8 cellular contexts compared by ENCODE assay signal in the genomic region with DNA sequence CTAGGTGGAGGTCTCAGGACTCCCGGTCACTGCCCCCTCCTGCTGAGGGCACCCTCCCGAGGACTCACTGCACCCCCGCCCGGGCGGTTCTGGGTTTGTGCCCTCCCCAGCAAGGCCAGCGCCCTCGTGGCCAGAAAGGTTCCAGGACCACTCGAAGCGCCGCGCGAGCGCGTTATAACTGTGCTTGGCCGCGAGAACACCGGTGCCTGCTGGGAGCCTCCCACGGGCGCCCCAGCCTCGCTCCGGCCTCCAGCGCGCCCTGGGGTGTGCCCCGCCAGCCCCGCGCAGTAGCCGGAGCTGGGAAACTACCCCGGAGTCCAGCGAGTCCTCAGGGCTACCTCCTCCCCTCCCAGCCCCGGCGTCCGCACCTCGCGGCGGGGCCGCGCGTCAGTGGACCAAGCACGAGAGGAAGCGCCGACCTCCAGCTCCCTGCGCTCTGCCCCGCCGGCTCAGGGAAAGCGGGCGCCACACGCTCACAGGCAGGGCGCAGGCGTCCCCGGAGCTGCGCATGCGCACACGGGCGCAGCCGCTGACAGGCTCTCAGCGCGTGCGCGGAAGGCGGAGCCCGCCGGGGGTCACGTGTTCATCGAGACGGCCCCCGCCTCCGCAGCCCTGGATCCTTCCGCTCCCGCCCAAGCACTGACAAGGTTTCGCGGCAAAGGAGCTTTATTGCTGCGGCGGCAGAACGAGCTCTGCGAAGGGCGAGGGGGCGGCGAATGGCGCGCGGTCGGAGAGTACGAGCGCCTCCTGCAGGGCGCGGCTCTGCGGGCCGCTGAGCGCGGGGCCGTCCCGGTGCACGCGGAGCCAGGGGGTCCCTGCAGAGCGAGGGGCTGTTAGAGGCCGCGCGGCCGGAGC. TPM values are rescaled to one million over a fixed set of nuclear protein-coding genes. Genes with fewer than 3 reads are reported as not detected.
DNase-seq lines count a peak whose midpoint lies in the region; ATAC-seq and TF ChIP-seq lines count a peak whose summit lies in the region.

A gene with protein sequence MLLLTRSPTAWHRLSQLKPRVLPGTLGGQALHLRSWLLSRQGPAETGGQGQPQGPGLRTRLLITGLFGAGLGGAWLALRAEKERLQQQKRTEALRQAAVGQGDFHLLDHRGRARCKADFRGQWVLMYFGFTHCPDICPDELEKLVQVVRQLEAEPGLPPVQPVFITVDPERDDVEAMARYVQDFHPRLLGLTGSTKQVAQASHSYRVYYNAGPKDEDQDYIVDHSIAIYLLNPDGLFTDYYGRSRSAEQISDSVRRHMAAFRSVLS (minus strand): TSS at position 495 of the 855 bp plus-strand sequence. CDS start 1,187 bp downstream, outside the sequence.

- H3K27me3 ChIP-seq in GM23338 (ENCODE audit: insufficient read depth) (peaks cover 38% of the 10 kb centered on the region), neural progenitor cell (peaks cover 42% of the 10 kb centered on the region), stomach smooth muscle (ENCODE audit: control insufficient read depth in 1 of 2, insufficient read depth in 2 of 2, low read length in 2 of 2) (peaks cover 3 to 15% of the 10 kb centered on the region in 2 donors)

- H3K79me2 ChIP-seq in GM23338 (replicated peaks; ENCODE audit: insufficient read depth) (no peaks in the 10 kb centered on the region), neural progenitor cell (ENCODE audit: low read depth) (peaks cover 9% of the 10 kb centered on the region)

- H3K27ac ChIP-seq in GM23338 (ENCODE audit: low read depth) (no peak within 1 kb of the TSS), neural progenitor cell (peak within 1 kb of the TSS; percentile 78), stomach smooth muscle (ENCODE audit: low read length) (peak within 1 kb of the TSS; percentile 74)

- H3K27me3 Mint-ChIP-seq in GM23338 (ENCODE audit: insufficient read depth, low read depth, poor library complexity) (peaks cover 40% of the 10 kb centered on the region), neural progenitor cell (ENCODE audit: insufficient read depth, low read depth) (peaks cover 34% of the 10 kb centered on the region)

- H2AFZ ChIP-seq in GM23338, result peak within 1 kb of the TSS; percentile 14; the same call in 1 of the 2 replicates
- H2AFZ ChIP-seq in neural progenitor cell (replicated peaks), result peak within 1 kb of the TSS; percentile 93

- peak within 1 kb of the TSS; percentile 78 for H3K27ac Mint-ChIP-seq in GM23338
- H3K27ac Mint-ChIP-seq in neural progenitor cell, result peak within 1 kb of the TSS; percentile 74

- peak; percentile 77 for TF ChIP-seq POLR2A in Raji (IDR thresholded peaks at IDR 0.05; ENCODE audit: insufficient read depth, low read depth, low read length)

- TF ChIP-seq CTCF in GM23338 (conservative IDR thresholded peaks at IDR 0.05; ENCODE audit: low read depth in 2 of 2) (peak; percentile 38 to 52), fibroblast of villous mesenchyme (IDR thresholded peaks at IDR 0.05; ENCODE audit: insufficient read depth, low read depth, low read length) (peak; percentile 54), neural progenitor cell (IDR thresholded peaks at IDR 0.05) (peak; percentile 67)

- H3K4me3 Mint-ChIP-seq in GM23338 (peak within 1 kb of the TSS; percentile 89), neural progenitor cell (peak within 1 kb of the TSS; percentile 89)

- peak within 1 kb of the TSS; percentile 94 for H3K4me2 ChIP-seq in GM23338
- peak within 1 kb of the TSS; percentile 99 for H3K4me2 ChIP-seq in neural progenitor cell

- H3K4me3 ChIP-seq in GM23338, result peak within 1 kb of the TSS; percentile 84
- H3K4me3 ChIP-seq in fibroblast of villous mesenchyme (ENCODE audit: low read depth, low read length), result peak within 1 kb of the TSS; percentile 71
- H3K4me3 ChIP-seq in neural progenitor cell, result peak within 1 kb of the TSS; percentile 92
- H3K4me3 ChIP-seq in stomach smooth muscle (ENCODE audit: low read length in 2 of 2), result peak within 1 kb of the TSS; percentile 72 to 80

- H3K36me3 Mint-ChIP-seq in GM23338 (ENCODE audit: low read depth) (peaks cover 9% of the 10 kb centered on the region), neural progenitor cell (peaks cover 5% of the 10 kb centered on the region)

- H3K4me1 Mint-ChIP-seq in GM23338 (peaks cover 11% of the 10 kb centered on the region), neural progenitor cell (peaks cover 12% of the 10 kb centered on the region)

- H3K9me3 ChIP-seq in neural progenitor cell (ENCODE audit: low read depth) (no peaks in the 10 kb centered on the region), stomach smooth muscle (ENCODE audit: control insufficient read depth in 2 of 2, low read length in 2 of 2) (no peaks in the 10 kb centered on the region)

- no peaks in the 10 kb centered on the region for H3K36me3 ChIP-seq in GM23338 (ENCODE audit: insufficient read depth)
- H3K36me3 ChIP-seq in neural progenitor cell, result no peaks in the 10 kb centered on the region
- peaks cover 13 to 20% of the 10 kb centered on the region in 2 donors for H3K36me3 ChIP-seq in stomach smooth muscle (ENCODE audit: control insufficient read depth in 2 of 2, insufficient read depth in 2 of 2, low read length in 2 of 2)

- no peaks in the 10 kb centered on the region; the same call in 1 of the 2 replicates for H3K4me1 ChIP-seq in GM23338 (ENCODE audit: insufficient read depth)
- peaks cover 9% of the 10 kb centered on the region for H3K4me1 ChIP-seq in neural progenitor cell
- peaks cover 43% of the 10 kb centered on the region for H3K4me1 ChIP-seq in stomach smooth muscle (ENCODE audit: control insufficient read depth, insufficient read depth, low read length)

- ATAC-seq in GM23338, result peak; percentile 57

- peaks cover 4% of the 10 kb centered on the region; the same call in 2 of the 3 replicates for H3K9me3 Mint-ChIP-seq in GM23338
- H3K9me3 Mint-ChIP-seq in neural progenitor cell, result no peaks in the 10 kb centered on the region

- H3K9ac ChIP-seq in neural progenitor cell, result peak within 1 kb of the TSS; percentile 76
- peak within 1 kb of the TSS; percentile 62 to 70 for H3K9ac ChIP-seq in stomach smooth muscle (ENCODE audit: low read length in 2 of 2)

- H4K20me1 ChIP-seq in GM23338 (replicated peaks; ENCODE audit: insufficient read depth) (no peaks in the 10 kb centered on the region; the same call in 1 of the 2 replicates), neural progenitor cell (ENCODE audit: low read depth) (peaks cover 58% of the 10 kb centered on the region)

- H3K9me2 ChIP-seq in GM23338 (ENCODE audit: insufficient read depth), result no peaks in the 10 kb centered on the region

- DNase-seq in EL (peak; percentile 97), GM23338 (ENCODE audit: low spot score) (peak; percentile 97), LoVo (ENCODE audit: low spot score) (peak; percentile 97), activated gamma-delta T cell (lab: John Stamatoyannopoulos, UW) (peak; percentile 95), fibroblast of villous mesenchyme (ENCODE audit: low read depth) (peak; percentile 97), neural progenitor cell (ENCODE audit: low spot score) (peak; percentile 99)

- H3F3A ChIP-seq in GM23338 (replicated peaks; ENCODE audit: low read depth), result peaks cover 4% of the 10 kb centered on the region
- peaks cover 45% of the 10 kb centered on the region for H3F3A ChIP-seq in neural progenitor cell (ENCODE audit: low read depth)

TF ChIP-seq in GM23338, 12 proteins besides CTCF, POLR2A, EP300 and RAD21:
- TF ChIP-seq, protein P1, sequence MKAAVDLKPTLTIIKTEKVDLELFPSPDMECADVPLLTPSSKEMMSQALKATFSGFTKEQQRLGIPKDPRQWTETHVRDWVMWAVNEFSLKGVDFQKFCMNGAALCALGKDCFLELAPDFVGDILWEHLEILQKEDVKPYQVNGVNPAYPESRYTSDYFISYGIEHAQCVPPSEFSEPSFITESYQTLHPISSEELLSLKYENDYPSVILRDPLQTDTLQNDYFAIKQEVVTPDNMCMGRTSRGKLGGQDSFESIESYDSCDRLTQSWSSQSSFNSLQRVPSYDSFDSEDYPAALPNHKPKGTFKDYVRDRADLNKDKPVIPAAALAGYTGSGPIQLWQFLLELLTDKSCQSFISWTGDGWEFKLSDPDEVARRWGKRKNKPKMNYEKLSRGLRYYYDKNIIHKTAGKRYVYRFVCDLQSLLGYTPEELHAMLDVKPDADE (IDR thresholded peaks at IDR 0.05), result 0 out of 2 replicates have a peak, but pooled peaks have one; percentile 6
- TF ChIP-seq POLR2AphosphoS5 (IDR thresholded peaks at IDR 0.05; ENCODE audit: low read depth) (peak; percentile 82), CREB1 (CRISPR knock-in tag; IDR thresholded peaks at IDR 0.05; ENCODE audit: low read depth) (peak; percentile 28; the same call in 1 of the 2 replicates), JUNB (IDR thresholded peaks at IDR 0.05; ENCODE audit: unreplicated experiment) (no peak)
TF ChIP-seq in GM23338: peak in this region for 3.

RNA-seq across cellular contexts. Expression of the gene that starts here (rescaled TPM):
- 1.6 and 4.9 TPM in 2 replicates for total RNA-seq in GM23338 (2014; rRNA removed; shearing (Covaris generic))
- 1.1 and 2.6 TPM in 2 replicates for polyA plus RNA-seq in GM23338 (2016; fragmentation: Nextera tagmentation; extraction: Ambion mirVana)
- 2.6 TPM in 2 replicates for total RNA-seq in fibroblast of villous mesenchyme
- total RNA-seq in neural progenitor cell (ENCODE audit: low replicate concordance), result 1.1 TPM in 1 of 2 replicates, not detected in the other
